Comparison of ENCODE assay signal across 8 cellular contexts in genomic region chr11:10931761-10932700, GRCh38.
DNase-seq lines count a peak whose midpoint lies in the region; ATAC-seq and TF ChIP-seq lines count a peak whose summit lies in the region.

No MANE protein-coding gene starts in this region.

- intact Hi-C loops in activated B cell treated with CpG ODN at 0.5 μM for 24 hours (cut with micrococcal nuclease) (loop anchor here (2.0 to 10.0 kb wide), 3 partner anchors 55 to 1353 kb away; partner anchors contain the start of gene ZBED5), ovary (cut with DNase I) (loop anchor here (2.0 to 10.0 kb wide), 7 partner anchors 83 to 855 kb away; partner anchors contain the start of gene EIF4G2 (in 2 of the 4))

- DNase-seq in NCI-H2171 treated with DMSO at 0.1 percent for 48 hours (lab: John Stamatoyannopoulos, UW): peak; percentile 39
- DNase-seq in NCI-H2171 (lab: John Stamatoyannopoulos, UW): no peak
- no peak for DNase-seq in activated B cell treated with CpG ODN at 0.5 μM for 24 hours
- DNase-seq in foreskin keratinocyte: no peak
- DNase-seq in ovary: peak; percentile 58 to 72 (median 67)
- DNase-seq in NCI-H1436 treated with DMSO at 0.1 percent for 48 hours (lab: John Stamatoyannopoulos, UW): no peak
- DNase-seq in SIG-M5 (lab: John Stamatoyannopoulos, UW): no peak

- no peaks in the 10 kb centered on the region for H3K36me3 Mint-ChIP-seq in activated B cell treated with CpG ODN at 0.5 μM for 24 hours (ENCODE audit: low read depth)

- 15 to 32% (median 19%) methylated on average over 14 of the region's 14 CpGs for WGBS in ovary, 3 donors

- ATAC-seq in activated B cell treated with CpG ODN at 0.5 μM for 24 hours (ENCODE audit: low read depth) (no peak), foreskin keratinocyte (no peak), HG03460 (IDR thresholded peaks at IDR 0.05; ENCODE audit: unreplicated experiment) (no peak)

- no peaks in the 10 kb centered on the region for H3K9me3 ChIP-seq in ovary

- H3K27me3 ChIP-seq in foreskin keratinocyte (no peaks in the 10 kb centered on the region), ovary (no peaks in the 10 kb centered on the region)

- peak overlapping the region; percentile 73 for H3K27ac ChIP-seq in foreskin keratinocyte
- H3K27ac ChIP-seq in ovary: peak overlapping the region; percentile 92 to 99

- no peak for TF ChIP-seq EP300 in ovary (IDR thresholded peaks at IDR 0.05)

- no peak overlapping the region for H3K27ac Mint-ChIP-seq in activated B cell treated with CpG ODN at 0.5 μM for 24 hours

- CTCF ChIA-PET in activated B cell treated with CpG ODN at 0.5 μM for 24 hours (lab: Charles Lee): interaction anchor here (1.1 to 3.7 kb wide), 6 partner anchors 20 to 856 kb away, joined by 4 to 70 read pairs (median 6); no protein-coding TSS in a partner anchor

- peaks cover 22% of the 10 kb centered on the region for H3K4me1 Mint-ChIP-seq in activated B cell treated with CpG ODN at 0.5 μM for 24 hours

- no peak for TF ChIP-seq POLR2A in ovary (IDR thresholded peaks at IDR 0.05)

- H3K36me3 ChIP-seq in ovary: no peaks in the 10 kb centered on the region

- POLR2A ChIA-PET in activated B cell treated with CpG ODN at 0.5 μM for 24 hours (lab: Charles Lee): interaction anchor here (1.2 to 3.7 kb wide), 3 partner anchors 12 to 123 kb away, joined by 3 to 21 read pairs (median 10); partner anchors contain the start of genes EIF4G2 and ZBED5

- peak overlapping the region; percentile 81 for H3K4me3 Mint-ChIP-seq in activated B cell treated with CpG ODN at 0.5 μM for 24 hours

- H3K27me3 Mint-ChIP-seq in activated B cell treated with CpG ODN at 0.5 μM for 24 hours: peaks cover 29% of the 10 kb centered on the region

- H3K4me1 ChIP-seq in foreskin keratinocyte (no peaks in the 10 kb centered on the region), ovary (ENCODE audit: insufficient read depth) (peaks cover 6% of the 10 kb centered on the region)

- H3K4me3 ChIP-seq in ovary: peak overlapping the region; percentile 62

- TF ChIP-seq CTCF in activated B cell treated with CpG ODN at 0.5 μM for 24 hours (IDR thresholded peaks at IDR 0.05) (no peak), foreskin keratinocyte (conservative IDR thresholded peaks at IDR 0.05) (no peak), ovary (IDR thresholded peaks at IDR 0.05) (no peak)

- H3K9me3 Mint-ChIP-seq in activated B cell treated with CpG ODN at 0.5 μM for 24 hours: no peaks in the 10 kb centered on the region

Comparison
In these comparisons a context has a peak if more than half of its experiments do, and no peak if none do; other contexts are left out.
1. DNase-seq: peak in NCI-H2171 treated with DMSO at 0.1 percent for 48 hours (single experiment) and ovary (5 of 5); none in NCI-H2171 (single experiment), activated B cell treated with CpG ODN at 0.5 μM for 24 hours (single experiment), foreskin keratinocyte (0 of 2), NCI-H1436 treated with DMSO at 0.1 percent for 48 hours (single experiment) and SIG-M5 (single experiment).